15 cellular contexts compared by ENCODE assay signal in genomic region chr10:125411724-125412123, GRCh38.
A peak's percentile ranks its signal among the peaks of the same experiment; 100 is the strongest.
DNase-seq lines count a peak whose midpoint lies in the region; ATAC-seq and TF ChIP-seq lines count a peak whose summit lies in the region.
"Had no signal": no experiment of that assay in that cellular context is flagged by ENCODE, and none has a peak within 500 bp of the region (broad histone marks: within the 10 kb centered on the region; RNA-seq: fewer than 3 reads in every experiment).

No MANE protein-coding gene starts in this region.

- no peak overlapping the region for H3K27ac ChIP-seq in fibroblast of lung (ENCODE audit: insufficient read depth, low read length)
- H3K27ac ChIP-seq: esophagus muscularis mucosa, testis had no signal

- H3K36me3 Mint-ChIP-seq in activated T-cell treated with anti-CD3 and anti-CD28 coated beads, Interleukin-2, amount 50 U/mL, for 72 hours (ENCODE audit: insufficient read depth in 2 of 2), result no peaks in the 10 kb centered on the region
- H3K36me3 Mint-ChIP-seq: brain had no signal

- H3K27ac Mint-ChIP-seq in activated T-cell treated with anti-CD3 and anti-CD28 coated beads, Interleukin-2, amount 50 U/mL, for 72 hours, result no peak overlapping the region
- H3K27ac Mint-ChIP-seq: brain, nephron had no signal

- TF ChIP-seq CTCF in fibroblast of lung (conservative IDR thresholded peaks at IDR 0.05 in 1 of 2, IDR thresholded peaks at IDR 0.05 in 1 of 2; ENCODE audit: low read depth in 1 of 2, low read length in 2 of 2), result no peak
- TF ChIP-seq CTCF in GM20000 (IDR thresholded peaks at IDR 0.05; ENCODE audit: extremely low read depth, missing control alignments), result no peak

- peaks cover 3% of the 10 kb centered on the region for H3K4me1 ChIP-seq in fibroblast of lung (ENCODE audit: control insufficient read depth, extremely low read depth, insufficient read depth, low read length)
- H3K4me1 ChIP-seq: testis had no signal

- no peaks in the 10 kb centered on the region for H3K36me3 ChIP-seq in fibroblast of lung (ENCODE audit: control insufficient read depth, insufficient read depth, low read length)
- H3K36me3 ChIP-seq: esophagus muscularis mucosa had no signal

- H3K9ac ChIP-seq in fibroblast of lung (ENCODE audit: insufficient read depth, low read length), result no peak overlapping the region

- ATAC-seq in activated T-cell treated with anti-CD3 and anti-CD28 coated beads, Interleukin-2, amount 50 U/mL, for 72 hours (replicated peaks in 1 of 2), result no peak
- ATAC-seq: activated CD4-positive, CD25-positive, alpha-beta regulatory T cell treated with anti-CD3 and anti-CD28 coated beads, Interleukin-2, amount 50 U/mL, for 24 hours; activated T-cell treated with anti-CD3 and anti-CD28 coated beads, Interleukin-2, amount 50 U/mL, for 4 hours had no signal

- no peak overlapping the region for H3K4me3 ChIP-seq in fibroblast of lung (replicated peaks in 1 of 4; ENCODE audit: control extremely low read depth in 1 of 4, insufficient read depth in 1 of 4, low read depth in 3 of 4, low read length in 4 of 4)
- H3K4me3 ChIP-seq: esophagus muscularis mucosa, testis had no signal

- peak; percentile 88 for DNase-seq in HCEC 1CT
- peak; percentile 88 for DNase-seq in RPMI7951 (ENCODE audit: low read depth)
- peak; percentile 85 to 93 for DNase-seq in fibroblast of lung (ENCODE audit: low read depth in 2 of 2)
- DNase-seq in stromal cell of bone marrow (ENCODE audit: low read depth), result peak; percentile 87
- DNase-seq in activated T-cell treated with anti-CD3 and anti-CD28 coated beads, Interleukin-2, amount 50 U/mL, for 72 hours, result no peak
- no peak for DNase-seq in NCI-H2029 (lab: John Stamatoyannopoulos, UW)
- DNase-seq in GM20000 (ENCODE audit: low spot score), result no peak
- DNase-seq: activated T-cell treated with anti-CD3 and anti-CD28 coated beads, Interleukin-2, amount 50 U/mL, for 4 hours; H7; NCI-H2081 treated with DMSO at 0.1 percent for 48 hours; testis had no signal

- no peak overlapping the region for H3K4me3 Mint-ChIP-seq in activated T-cell treated with anti-CD3 and anti-CD28 coated beads, Interleukin-2, amount 50 U/mL, for 72 hours
- H3K4me3 Mint-ChIP-seq: activated T-cell treated with anti-CD3 and anti-CD28 coated beads, Interleukin-2, amount 50 U/mL, for 4 hours; brain; nephron had no signal

- no peaks in the 10 kb centered on the region for H3K4me1 Mint-ChIP-seq in activated T-cell treated with anti-CD3 and anti-CD28 coated beads, Interleukin-2, amount 50 U/mL, for 72 hours (ENCODE audit: low read depth)
- H3K4me1 Mint-ChIP-seq: nephron had no signal

- H3K9me3 ChIP-seq in fibroblast of lung (ENCODE audit: control insufficient read depth, insufficient read depth, low read depth, low read length), result no peaks in the 10 kb centered on the region
- H3K9me3 ChIP-seq: esophagus muscularis mucosa, testis had no signal

- H3K9me3 Mint-ChIP-seq in activated T-cell treated with anti-CD3 and anti-CD28 coated beads, Interleukin-2, amount 50 U/mL, for 72 hours, result peaks cover 1% of the 10 kb centered on the region in 2 donors
- H3K9me3 Mint-ChIP-seq: activated T-cell treated with anti-CD3 and anti-CD28 coated beads, Interleukin-2, amount 50 U/mL, for 4 hours; nephron had no signal

- no peaks in the 10 kb centered on the region for H4K20me1 ChIP-seq in fibroblast of lung (ENCODE audit: control insufficient read depth, extremely low read depth, insufficient read depth, low read length)

- H3K27me3 Mint-ChIP-seq in activated T-cell treated with anti-CD3 and anti-CD28 coated beads, Interleukin-2, amount 50 U/mL, for 72 hours (ENCODE audit: low read depth), result no peaks in the 10 kb centered on the region

- no peaks in the 10 kb centered on the region for H3K27me3 ChIP-seq in fibroblast of lung (ENCODE audit: control insufficient read depth, insufficient read depth, low read length)
- H3K27me3 ChIP-seq: esophagus muscularis mucosa, testis had no signal

- no peak overlapping the region for H3K4me2 ChIP-seq in fibroblast of lung (ENCODE audit: extremely low read depth, insufficient read depth, low read length)

- H3K79me2 ChIP-seq in fibroblast of lung (ENCODE audit: control insufficient read depth, insufficient read depth, low read length), result no peaks in the 10 kb centered on the region

- no peak overlapping the region for H2AFZ ChIP-seq in fibroblast of lung (ENCODE audit: low read length)

Comparison
In these comparisons a context has a peak if more than half of its experiments do, and no peak if none do; other contexts are left out.
1. DNase-seq: peak in HCEC 1CT (single experiment), RPMI7951 (single experiment), fibroblast of lung (2 of 2) and stromal cell of bone marrow (single experiment); none in activated T-cell treated with anti-CD3 and anti-CD28 coated beads, Interleukin-2, amount 50 U/mL, for 72 hours (0 of 2), NCI-H2029 (single experiment) and GM20000 (single experiment).